1 cellular context compared by ENCODE assay signal in the genomic region with DNA sequence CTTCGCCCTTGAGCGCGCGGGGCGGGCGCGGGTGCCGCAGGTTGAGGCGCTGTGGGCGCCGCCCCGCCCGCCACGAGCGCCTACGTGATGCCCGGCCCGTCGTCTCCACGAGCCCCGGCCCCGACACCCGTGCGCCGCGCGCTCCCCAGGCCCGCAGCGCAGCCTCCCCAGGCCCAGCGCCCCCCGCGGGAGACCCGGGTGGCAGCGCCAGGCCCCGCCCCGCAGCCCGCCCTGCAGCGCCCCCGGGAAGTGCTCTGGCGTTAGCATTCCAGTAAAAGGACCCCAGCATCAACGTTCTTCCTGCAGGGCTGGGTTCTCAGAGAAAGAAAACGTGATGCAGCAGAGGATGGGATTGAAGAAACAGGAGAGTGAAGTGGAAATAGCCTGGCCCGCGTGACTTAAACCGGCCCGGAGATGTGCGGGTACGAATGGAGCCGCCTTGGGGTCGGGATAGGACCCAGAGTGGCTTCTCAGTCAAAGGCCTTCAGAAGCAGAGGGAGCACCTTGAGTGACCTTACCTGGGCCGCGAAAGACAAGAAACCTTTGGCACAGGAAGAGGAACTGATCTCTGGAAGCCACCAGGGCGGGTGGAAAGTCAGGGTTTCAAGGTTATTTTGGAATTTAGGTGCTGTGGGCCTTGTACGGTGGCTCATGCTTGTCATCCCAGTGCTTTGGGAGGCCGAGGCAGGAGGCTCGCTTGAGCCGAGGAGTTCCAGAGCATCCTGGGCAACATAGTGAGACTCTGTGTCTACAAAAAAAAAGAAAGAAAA.
TF ChIP-seq lines count a peak whose summit lies in the region.

No MANE protein-coding gene starts in this region.

TF ChIP-seq in WTC11, 78 proteins besides CTCF, POLR2A, EP300 and RAD21 (continued from another document):
- TF ChIP-seq, protein P1, sequence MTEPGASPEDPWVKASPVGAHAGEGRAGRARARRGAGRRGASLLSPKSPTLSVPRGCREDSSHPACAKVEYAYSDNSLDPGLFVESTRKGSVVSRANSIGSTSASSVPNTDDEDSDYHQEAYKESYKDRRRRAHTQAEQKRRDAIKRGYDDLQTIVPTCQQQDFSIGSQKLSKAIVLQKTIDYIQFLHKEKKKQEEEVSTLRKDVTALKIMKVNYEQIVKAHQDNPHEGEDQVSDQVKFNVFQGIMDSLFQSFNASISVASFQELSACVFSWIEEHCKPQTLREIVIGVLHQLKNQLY (CRISPR knock-in tag; IDR thresholded peaks at IDR 0.05), result no peak
- TF ChIP-seq, protein P2, sequence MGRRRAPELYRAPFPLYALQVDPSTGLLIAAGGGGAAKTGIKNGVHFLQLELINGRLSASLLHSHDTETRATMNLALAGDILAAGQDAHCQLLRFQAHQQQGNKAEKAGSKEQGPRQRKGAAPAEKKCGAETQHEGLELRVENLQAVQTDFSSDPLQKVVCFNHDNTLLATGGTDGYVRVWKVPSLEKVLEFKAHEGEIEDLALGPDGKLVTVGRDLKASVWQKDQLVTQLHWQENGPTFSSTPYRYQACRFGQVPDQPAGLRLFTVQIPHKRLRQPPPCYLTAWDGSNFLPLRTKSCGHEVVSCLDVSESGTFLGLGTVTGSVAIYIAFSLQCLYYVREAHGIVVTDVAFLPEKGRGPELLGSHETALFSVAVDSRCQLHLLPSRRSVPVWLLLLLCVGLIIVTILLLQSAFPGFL (CRISPR knock-in tag; IDR thresholded peaks at IDR 0.05; ENCODE audit: borderline replicate concordance), result no peak
- no peak for TF ChIP-seq KAT7 (CRISPR knock-in tag; IDR thresholded peaks at IDR 0.05; ENCODE audit: borderline replicate concordance)
- TF ChIP-seq NR3C1 (CRISPR knock-in tag; conservative IDR thresholded peaks at IDR 0.05; ENCODE audit: low read depth), result no peak
- TF ChIP-seq ZNF423 (CRISPR knock-in tag; IDR thresholded peaks at IDR 0.05), result peak; percentile 82
- TF ChIP-seq NR2C2 (CRISPR knock-in tag; IDR thresholded peaks at IDR 0.05), result no peak
- peak; percentile 55; the same call in 1 of the 2 replicates for TF ChIP-seq SP1 (CRISPR knock-in tag; conservative IDR thresholded peaks at IDR 0.05)
- no peak for TF ChIP-seq CBFB (CRISPR knock-in tag; IDR thresholded peaks at IDR 0.05; ENCODE audit: low read depth)
- TF ChIP-seq, protein P3, sequence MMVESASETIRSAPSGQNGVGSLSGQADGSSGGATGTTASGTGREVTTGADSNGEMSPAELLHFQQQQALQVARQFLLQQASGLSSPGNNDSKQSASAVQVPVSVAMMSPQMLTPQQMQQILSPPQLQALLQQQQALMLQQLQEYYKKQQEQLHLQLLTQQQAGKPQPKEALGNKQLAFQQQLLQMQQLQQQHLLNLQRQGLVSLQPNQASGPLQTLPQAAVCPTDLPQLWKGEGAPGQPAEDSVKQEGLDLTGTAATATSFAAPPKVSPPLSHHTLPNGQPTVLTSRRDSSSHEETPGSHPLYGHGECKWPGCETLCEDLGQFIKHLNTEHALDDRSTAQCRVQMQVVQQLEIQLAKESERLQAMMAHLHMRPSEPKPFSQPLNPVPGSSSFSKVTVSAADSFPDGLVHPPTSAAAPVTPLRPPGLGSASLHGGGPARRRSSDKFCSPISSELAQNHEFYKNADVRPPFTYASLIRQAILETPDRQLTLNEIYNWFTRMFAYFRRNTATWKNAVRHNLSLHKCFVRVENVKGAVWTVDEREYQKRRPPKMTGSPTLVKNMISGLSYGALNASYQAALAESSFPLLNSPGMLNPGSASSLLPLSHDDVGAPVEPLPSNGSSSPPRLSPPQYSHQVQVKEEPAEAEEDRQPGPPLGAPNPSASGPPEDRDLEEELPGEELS (CRISPR knock-in tag; IDR thresholded peaks at IDR 0.05), result no peak
- TF ChIP-seq, protein P4, sequence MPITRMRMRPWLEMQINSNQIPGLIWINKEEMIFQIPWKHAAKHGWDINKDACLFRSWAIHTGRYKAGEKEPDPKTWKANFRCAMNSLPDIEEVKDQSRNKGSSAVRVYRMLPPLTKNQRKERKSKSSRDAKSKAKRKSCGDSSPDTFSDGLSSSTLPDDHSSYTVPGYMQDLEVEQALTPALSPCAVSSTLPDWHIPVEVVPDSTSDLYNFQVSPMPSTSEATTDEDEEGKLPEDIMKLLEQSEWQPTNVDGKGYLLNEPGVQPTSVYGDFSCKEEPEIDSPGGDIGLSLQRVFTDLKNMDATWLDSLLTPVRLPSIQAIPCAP (CRISPR knock-in tag; IDR thresholded peaks at IDR 0.05), result no peak
- TF ChIP-seq, protein P5, sequence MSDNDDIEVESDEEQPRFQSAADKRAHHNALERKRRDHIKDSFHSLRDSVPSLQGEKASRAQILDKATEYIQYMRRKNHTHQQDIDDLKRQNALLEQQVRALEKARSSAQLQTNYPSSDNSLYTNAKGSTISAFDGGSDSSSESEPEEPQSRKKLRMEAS (CRISPR knock-in tag; IDR thresholded peaks at IDR 0.05), result no peak
- TF ChIP-seq, protein P6, sequence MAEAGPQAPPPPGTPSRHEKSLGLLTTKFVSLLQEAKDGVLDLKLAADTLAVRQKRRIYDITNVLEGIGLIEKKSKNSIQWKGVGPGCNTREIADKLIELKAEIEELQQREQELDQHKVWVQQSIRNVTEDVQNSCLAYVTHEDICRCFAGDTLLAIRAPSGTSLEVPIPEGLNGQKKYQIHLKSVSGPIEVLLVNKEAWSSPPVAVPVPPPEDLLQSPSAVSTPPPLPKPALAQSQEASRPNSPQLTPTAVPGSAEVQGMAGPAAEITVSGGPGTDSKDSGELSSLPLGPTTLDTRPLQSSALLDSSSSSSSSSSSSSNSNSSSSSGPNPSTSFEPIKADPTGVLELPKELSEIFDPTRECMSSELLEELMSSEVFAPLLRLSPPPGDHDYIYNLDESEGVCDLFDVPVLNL (CRISPR knock-in tag; IDR thresholded peaks at IDR 0.05; ENCODE audit: borderline replicate concordance, low read depth), result no peak
- TF ChIP-seq ESRRA (CRISPR knock-in tag; IDR thresholded peaks at IDR 0.05; ENCODE audit: borderline replicate concordance), result no peak
- no peak for TF ChIP-seq ZNF219 (CRISPR knock-in tag; IDR thresholded peaks at IDR 0.05; ENCODE audit: borderline replicate concordance)
- no peak for TF ChIP-seq SOX15 (CRISPR knock-in tag; IDR thresholded peaks at IDR 0.05)
- TF ChIP-seq, protein P7, sequence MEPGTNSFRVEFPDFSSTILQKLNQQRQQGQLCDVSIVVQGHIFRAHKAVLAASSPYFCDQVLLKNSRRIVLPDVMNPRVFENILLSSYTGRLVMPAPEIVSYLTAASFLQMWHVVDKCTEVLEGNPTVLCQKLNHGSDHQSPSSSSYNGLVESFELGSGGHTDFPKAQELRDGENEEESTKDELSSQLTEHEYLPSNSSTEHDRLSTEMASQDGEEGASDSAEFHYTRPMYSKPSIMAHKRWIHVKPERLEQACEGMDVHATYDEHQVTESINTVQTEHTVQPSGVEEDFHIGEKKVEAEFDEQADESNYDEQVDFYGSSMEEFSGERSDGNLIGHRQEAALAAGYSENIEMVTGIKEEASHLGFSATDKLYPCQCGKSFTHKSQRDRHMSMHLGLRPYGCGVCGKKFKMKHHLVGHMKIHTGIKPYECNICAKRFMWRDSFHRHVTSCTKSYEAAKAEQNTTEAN (CRISPR knock-in tag; IDR thresholded peaks at IDR 0.05), result no peak
- TF ChIP-seq, protein P8, sequence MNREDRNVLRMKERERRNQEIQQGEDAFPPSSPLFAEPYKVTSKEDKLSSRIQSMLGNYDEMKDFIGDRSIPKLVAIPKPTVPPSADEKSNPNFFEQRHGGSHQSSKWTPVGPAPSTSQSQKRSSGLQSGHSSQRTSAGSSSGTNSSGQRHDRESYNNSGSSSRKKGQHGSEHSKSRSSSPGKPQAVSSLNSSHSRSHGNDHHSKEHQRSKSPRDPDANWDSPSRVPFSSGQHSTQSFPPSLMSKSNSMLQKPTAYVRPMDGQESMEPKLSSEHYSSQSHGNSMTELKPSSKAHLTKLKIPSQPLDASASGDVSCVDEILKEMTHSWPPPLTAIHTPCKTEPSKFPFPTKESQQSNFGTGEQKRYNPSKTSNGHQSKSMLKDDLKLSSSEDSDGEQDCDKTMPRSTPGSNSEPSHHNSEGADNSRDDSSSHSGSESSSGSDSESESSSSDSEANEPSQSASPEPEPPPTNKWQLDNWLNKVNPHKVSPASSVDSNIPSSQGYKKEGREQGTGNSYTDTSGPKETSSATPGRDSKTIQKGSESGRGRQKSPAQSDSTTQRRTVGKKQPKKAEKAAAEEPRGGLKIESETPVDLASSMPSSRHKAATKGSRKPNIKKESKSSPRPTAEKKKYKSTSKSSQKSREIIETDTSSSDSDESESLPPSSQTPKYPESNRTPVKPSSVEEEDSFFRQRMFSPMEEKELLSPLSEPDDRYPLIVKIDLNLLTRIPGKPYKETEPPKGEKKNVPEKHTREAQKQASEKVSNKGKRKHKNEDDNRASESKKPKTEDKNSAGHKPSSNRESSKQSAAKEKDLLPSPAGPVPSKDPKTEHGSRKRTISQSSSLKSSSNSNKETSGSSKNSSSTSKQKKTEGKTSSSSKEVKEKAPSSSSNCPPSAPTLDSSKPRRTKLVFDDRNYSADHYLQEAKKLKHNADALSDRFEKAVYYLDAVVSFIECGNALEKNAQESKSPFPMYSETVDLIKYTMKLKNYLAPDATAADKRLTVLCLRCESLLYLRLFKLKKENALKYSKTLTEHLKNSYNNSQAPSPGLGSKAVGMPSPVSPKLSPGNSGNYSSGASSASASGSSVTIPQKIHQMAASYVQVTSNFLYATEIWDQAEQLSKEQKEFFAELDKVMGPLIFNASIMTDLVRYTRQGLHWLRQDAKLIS (CRISPR knock-in tag; IDR thresholded peaks at IDR 0.05; ENCODE audit: borderline replicate concordance), result no peak
- TF ChIP-seq ATF1 (CRISPR knock-in tag; IDR thresholded peaks at IDR 0.05), result no peak
- TF ChIP-seq, protein P9, sequence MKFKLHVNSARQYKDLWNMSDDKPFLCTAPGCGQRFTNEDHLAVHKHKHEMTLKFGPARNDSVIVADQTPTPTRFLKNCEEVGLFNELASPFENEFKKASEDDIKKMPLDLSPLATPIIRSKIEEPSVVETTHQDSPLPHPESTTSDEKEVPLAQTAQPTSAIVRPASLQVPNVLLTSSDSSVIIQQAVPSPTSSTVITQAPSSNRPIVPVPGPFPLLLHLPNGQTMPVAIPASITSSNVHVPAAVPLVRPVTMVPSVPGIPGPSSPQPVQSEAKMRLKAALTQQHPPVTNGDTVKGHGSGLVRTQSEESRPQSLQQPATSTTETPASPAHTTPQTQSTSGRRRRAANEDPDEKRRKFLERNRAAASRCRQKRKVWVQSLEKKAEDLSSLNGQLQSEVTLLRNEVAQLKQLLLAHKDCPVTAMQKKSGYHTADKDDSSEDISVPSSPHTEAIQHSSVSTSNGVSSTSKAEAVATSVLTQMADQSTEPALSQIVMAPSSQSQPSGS (CRISPR knock-in tag; IDR thresholded peaks at IDR 0.05; ENCODE audit: borderline replicate concordance, low read depth), result no peak
- 0 out of 2 replicates have a peak, but pooled peaks have one; percentile 15 for TF ChIP-seq MYBL2 (CRISPR knock-in tag; IDR thresholded peaks at IDR 0.05)
